Comparison of ENCODE assay signal across 17 cellular contexts in genomic region chrX:66002832-66003680, GRCh38. TPM values are rescaled to one million over a fixed set of nuclear protein-coding genes. Genes with fewer than 3 reads are reported as not detected.
DNase-seq lines count a peak whose midpoint lies in the region; ATAC-seq and TF ChIP-seq lines count a peak whose summit lies in the region.
"Had no signal": no experiment of that assay in that cellular context is flagged by ENCODE, and none has a peak within 500 bp of the region (broad histone marks: within the 10 kb centered on the region; RNA-seq: fewer than 3 reads in every experiment).

No MANE protein-coding gene starts in this region.

- no peaks in the 10 kb centered on the region for H3K4me1 ChIP-seq in suprapubic skin
- peaks cover 0 to 75% (median 0%) of the 10 kb centered on the region in 12 donors for H3K4me1 ChIP-seq in heart left ventricle

- intact Hi-C loops in heart left ventricle (cut with DNase I): no loop called here

- H3K4me1 Mint-ChIP-seq in stimulated activated naive CD8-positive, alpha-beta T cell treated with anti-CD3 and anti-CD28 coated beads, Interleukin-15, amount 100 ng/mL, for 72 hours: peaks cover 55% of the 10 kb centered on the region
- H3K4me1 Mint-ChIP-seq: brain had no signal

- peak overlapping the region; percentile 30 to 74 for H3K27ac Mint-ChIP-seq in stimulated activated naive CD8-positive, alpha-beta T cell treated with anti-CD3 and anti-CD28 coated beads, Interleukin-15, amount 100 ng/mL, for 72 hours
- H3K27ac Mint-ChIP-seq: brain had no signal

- no peak overlapping the region for H3K4me3 Mint-ChIP-seq in stimulated activated naive CD8-positive, alpha-beta T cell treated with anti-CD3 and anti-CD28 coated beads, Interleukin-15, amount 100 ng/mL, for 72 hours
- H3K4me3 Mint-ChIP-seq: brain had no signal

- no peak for TF ChIP-seq POLR2A in suprapubic skin (IDR thresholded peaks at IDR 0.05)
- TF ChIP-seq POLR2A in heart left ventricle (IDR thresholded peaks at IDR 0.05): no peak

- H3K9me3 Mint-ChIP-seq in stimulated activated naive CD8-positive, alpha-beta T cell treated with anti-CD3 and anti-CD28 coated beads, Interleukin-15, amount 100 ng/mL, for 72 hours: peaks cover 6 to 12% of the 10 kb centered on the region in 2 donors
- H3K9me3 Mint-ChIP-seq: brain had no signal

- H3K27me3 ChIP-seq in suprapubic skin: no peaks in the 10 kb centered on the region
- peaks cover 0 to 16% (median 0%) of the 10 kb centered on the region in 9 donors for H3K27me3 ChIP-seq in heart left ventricle

- WGBS in suprapubic skin: 70% methylated on average over 11 of the region's 11 CpGs
- 55 to 69% (median 61%) methylated on average over 11 of the region's 11 CpGs for WGBS in heart left ventricle, 4 donors

- H3K4me3 ChIP-seq in suprapubic skin (no peak overlapping the region), heart left ventricle (no peak overlapping the region)

- no peaks in the 10 kb centered on the region for H3K9me3 ChIP-seq in suprapubic skin
- no peaks in the 10 kb centered on the region for H3K9me3 ChIP-seq in heart left ventricle

- ATAC-seq in stimulated activated naive CD8-positive, alpha-beta T cell treated with anti-CD3 and anti-CD28 coated beads, Interleukin-15, amount 100 ng/mL, for 72 hours: no peak
- no peak for ATAC-seq in stimulated activated naive CD8-positive, alpha-beta T cell treated with anti-CD3 and anti-CD28 coated beads, Interleukin-15, Interleukin-2, amounts not matched to agents 100 U/mL and 50 U/mL, for 24 hours
- peak; percentile 56 for ATAC-seq in GM21786 (IDR thresholded peaks at IDR 0.05; ENCODE audit: unreplicated experiment)
- ATAC-seq in HG03565 (IDR thresholded peaks at IDR 0.05; ENCODE audit: unreplicated experiment): peak; percentile 66
- no peak for ATAC-seq in heart left ventricle
- ATAC-seq in GM18870 (IDR thresholded peaks at IDR 0.05; ENCODE audit: unreplicated experiment): no peak
- ATAC-seq: left cardiac atrium had no signal

- no peaks in the 10 kb centered on the region for H3K27me3 Mint-ChIP-seq in stimulated activated naive CD8-positive, alpha-beta T cell treated with anti-CD3 and anti-CD28 coated beads, Interleukin-15, amount 100 ng/mL, for 72 hours
- H3K27me3 Mint-ChIP-seq: brain had no signal

- H3K27ac ChIP-seq in suprapubic skin (no peak overlapping the region), heart left ventricle (peak overlapping the region in 2 of 12 donors; percentile 34 to 66)

- no peak for TF ChIP-seq EP300 in suprapubic skin (IDR thresholded peaks at IDR 0.05)

- no peak for DNase-seq in stimulated activated naive CD8-positive, alpha-beta T cell treated with anti-CD3 and anti-CD28 coated beads, Interleukin-15, amount 100 ng/mL, for 72 hours
- no peak for DNase-seq in stimulated activated naive CD8-positive, alpha-beta T cell treated with anti-CD3 and anti-CD28 coated beads, Interleukin-15, Interleukin-2, amounts not matched to agents 100 U/mL and 50 U/mL, for 24 hours
- DNase-seq in suprapubic skin (ENCODE audit: low spot score in 2 of 2) (no peak), heart left ventricle (no peak)
- DNase-seq in activated CD8-positive, alpha-beta memory T cell treated with anti-CD3 and anti-CD28 coated beads, Interleukin-2, amount 50 U/mL, for 4 hours: no peak
- DNase-seq: DND-41, glutamatergic neuron, HCEC 1CT, left cardiac atrium, NCI-H1092, NCI-H526 treated with DMSO at 0.1 percent for 48 hours had no signal

- TF ChIP-seq CTCF in suprapubic skin (IDR thresholded peaks at IDR 0.05) (no peak), heart left ventricle (IDR thresholded peaks at IDR 0.05) (no peak)

- no peaks in the 10 kb centered on the region for H3K36me3 ChIP-seq in suprapubic skin
- no peaks in the 10 kb centered on the region for H3K36me3 ChIP-seq in heart left ventricle

RNA-seq across cellular contexts. Expression of gene VSIG4, which starts 36.8 kb away (rescaled TPM):
- total RNA-seq in suprapubic skin: 10 to 100 TPM in 3 of 4 donors, 1 to 10 TPM in 1; 8.7 to 20.4 (median 14.7) TPM
- 100 to 1,000 TPM in 1 of 9 donors, 10 to 100 TPM in 6, 1 to 10 TPM in 2; 4.7 to 162 (median 28.3) TPM for total RNA-seq in heart left ventricle
- polyA plus RNA-seq in heart left ventricle: 10 to 100 TPM in 1 of 2 donors, 1 to 10 TPM in 1; 9.5 to 27.4 TPM
- total RNA-seq: HT-29 had no signal
- polyA plus RNA-seq: AG04450 had no signal

Comparison
In these comparisons a context has a peak if more than half of its experiments do, and no peak if none do; other contexts are left out.
1. ATAC-seq: peak in GM21786 (single experiment) and HG03565 (single experiment); none in stimulated activated naive CD8-positive, alpha-beta T cell treated with anti-CD3 and anti-CD28 coated beads, Interleukin-15, amount 100 ng/mL, for 72 hours (single experiment), stimulated activated naive CD8-positive, alpha-beta T cell treated with anti-CD3 and anti-CD28 coated beads, Interleukin-15, Interleukin-2, amounts not matched to agents 100 U/mL and 50 U/mL, for 24 hours (single experiment), heart left ventricle (0 of 4) and GM18870 (single experiment).